16 cellular contexts compared by ENCODE assay signal in genomic region chrX:25154168-25154567, GRCh38.
DNase-seq lines count a peak whose midpoint lies in the region; TF ChIP-seq lines count a peak whose summit lies in the region.
"Had no signal": no experiment of that assay in that cellular context is flagged by ENCODE, and none has a peak within 500 bp of the region (broad histone marks: within the 10 kb centered on the region; RNA-seq: fewer than 3 reads in every experiment).

No MANE protein-coding gene starts in this region.

- intact Hi-C loops in spleen (cut with DNase I; ENCODE audit: low total_unique reads), result no loop called here

- TF ChIP-seq CTCF in spleen (IDR thresholded peaks at IDR 0.05 in 8 of 11, conservative IDR thresholded peaks at IDR 0.05 in 3 of 11), result no peak

- H3K27ac ChIP-seq in spleen, result no peak overlapping the region
- no peak overlapping the region for H3K27ac ChIP-seq in CD8-positive, alpha-beta memory T cell (ENCODE audit: low read depth, low read length)
- H3K27ac ChIP-seq: 22Rv1, BLaER1 had no signal

- DNase-seq in DMS53 (lab: John Stamatoyannopoulos, UW) (peak; percentile 19), DMS53 treated with DMSO at 0.1 percent for 48 hours (lab: John Stamatoyannopoulos, UW; ENCODE audit: unreplicated experiment) (no peak), DMS153 (lab: John Stamatoyannopoulos, UW) (peak; percentile 59), NCI-H1105 (lab: John Stamatoyannopoulos, UW) (peak; percentile 11), NCI-H345 treated with DMSO at 0.1 percent for 48 hours (lab: John Stamatoyannopoulos, UW; ENCODE audit: unreplicated experiment) (peak; percentile 18), spleen (no peak), 8988T (no peak)
- no peak for DNase-seq in CD8-positive, alpha-beta memory T cell
- DNase-seq: AML-193, DND-41, GDM1, GOT3, H9, HFFc6 had no signal

- H3K4me1 ChIP-seq in spleen, result no peaks in the 10 kb centered on the region
- H3K4me1 ChIP-seq in CD8-positive, alpha-beta memory T cell (ENCODE audit: insufficient read depth, low read length), result no peaks in the 10 kb centered on the region
- H3K4me1 ChIP-seq: BLaER1 had no signal

- H3K27me3 Mint-ChIP-seq in CD8-positive, alpha-beta memory T cell, result peaks cover 3 to 15% of the 10 kb centered on the region in 2 donors

- no peaks in the 10 kb centered on the region for H3K36me3 Mint-ChIP-seq in CD8-positive, alpha-beta memory T cell

- H3K36me3 ChIP-seq in spleen, result no peaks in the 10 kb centered on the region
- no peaks in the 10 kb centered on the region for H3K36me3 ChIP-seq in CD8-positive, alpha-beta memory T cell (ENCODE audit: insufficient read depth, low read length)
- H3K36me3 ChIP-seq: BLaER1 had no signal

- H3K4me1 Mint-ChIP-seq in CD8-positive, alpha-beta memory T cell, result no peaks in the 10 kb centered on the region

- no peaks in the 10 kb centered on the region for H3K9me3 ChIP-seq in spleen
- no peaks in the 10 kb centered on the region for H3K9me3 ChIP-seq in CD8-positive, alpha-beta memory T cell (ENCODE audit: low read length)
- H3K9me3 ChIP-seq: BLaER1 had no signal

- POLR2A ChIA-PET in CD8-positive, alpha-beta memory T cell (lab: Charles Lee), result no interaction called here

- H3K27me3 ChIP-seq in spleen (replicated peaks in 1 of 7), result no peaks in the 10 kb centered on the region
- H3K27me3 ChIP-seq in CD8-positive, alpha-beta memory T cell (ENCODE audit: insufficient read depth, low read length, poor library complexity, severe bottlenecking), result no peaks in the 10 kb centered on the region

- H3K4me3 Mint-ChIP-seq in CD8-positive, alpha-beta memory T cell, result no peak overlapping the region
- H3K4me3 Mint-ChIP-seq: H9, HFFc6 had no signal

- no peak overlapping the region for H3K4me3 ChIP-seq in spleen
- no peak overlapping the region for H3K4me3 ChIP-seq in CD8-positive, alpha-beta memory T cell (ENCODE audit: low read length)
- H3K4me3 ChIP-seq: BLaER1 had no signal

- H3K9me3 Mint-ChIP-seq in CD8-positive, alpha-beta memory T cell, result peaks cover 0 to 3% (median 0%) of the 10 kb centered on the region in 5 donors
- H3K9me3 Mint-ChIP-seq: H9, HFFc6 had no signal

- WGBS in spleen, 5 donors, result 58 to 86% (median 79%) methylated on average over 3 of the region's 3 CpGs

- no peak for TF ChIP-seq POLR2A in spleen (IDR thresholded peaks at IDR 0.05)

- no peak overlapping the region for H3K27ac Mint-ChIP-seq in CD8-positive, alpha-beta memory T cell
- H3K27ac Mint-ChIP-seq: H9, HFFc6 had no signal

- CTCF ChIA-PET in CD8-positive, alpha-beta memory T cell (lab: Charles Lee), result no interaction called here

Comparison
In these comparisons a context has a peak if more than half of its experiments do, and no peak if none do; other contexts are left out.
1. DNase-seq: peak in DMS53 (single experiment), DMS153 (single experiment), NCI-H1105 (single experiment) and NCI-H345 treated with DMSO at 0.1 percent for 48 hours (single experiment); none in DMS53 treated with DMSO at 0.1 percent for 48 hours (single experiment), spleen (single experiment), 8988T (single experiment) and CD8-positive, alpha-beta memory T cell (0 of 5).